Comparison of ENCODE assay signal across 1 cellular context in the genomic region with DNA sequence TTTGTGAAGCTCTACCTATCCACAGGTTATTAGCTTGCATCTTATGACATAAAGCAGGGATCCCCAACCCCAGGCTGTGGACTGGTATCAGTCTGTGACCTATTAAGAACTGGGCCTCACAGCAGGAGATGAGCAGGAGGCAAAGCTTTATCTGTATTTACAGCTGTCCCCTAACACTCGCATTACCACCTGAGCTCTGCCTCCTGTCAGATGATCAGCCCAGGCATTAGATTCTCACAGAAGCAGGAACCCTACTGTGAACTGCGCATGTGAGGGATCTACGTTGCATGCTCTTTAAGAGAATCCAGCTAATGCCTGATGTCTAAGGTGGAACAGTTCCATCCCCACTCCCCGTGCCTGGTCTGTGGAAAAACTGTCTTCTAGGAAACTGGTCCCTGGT.
A peak's percentile ranks its signal among the peaks of the same experiment; 100 is the strongest.
TF ChIP-seq lines count a peak whose summit lies in the region.

No MANE protein-coding gene starts in this region.

TF ChIP-seq in K562, 482 proteins besides CTCF, POLR2A, EP300 and RAD21 (continues in another document):
- TF ChIP-seq, protein P1, sequence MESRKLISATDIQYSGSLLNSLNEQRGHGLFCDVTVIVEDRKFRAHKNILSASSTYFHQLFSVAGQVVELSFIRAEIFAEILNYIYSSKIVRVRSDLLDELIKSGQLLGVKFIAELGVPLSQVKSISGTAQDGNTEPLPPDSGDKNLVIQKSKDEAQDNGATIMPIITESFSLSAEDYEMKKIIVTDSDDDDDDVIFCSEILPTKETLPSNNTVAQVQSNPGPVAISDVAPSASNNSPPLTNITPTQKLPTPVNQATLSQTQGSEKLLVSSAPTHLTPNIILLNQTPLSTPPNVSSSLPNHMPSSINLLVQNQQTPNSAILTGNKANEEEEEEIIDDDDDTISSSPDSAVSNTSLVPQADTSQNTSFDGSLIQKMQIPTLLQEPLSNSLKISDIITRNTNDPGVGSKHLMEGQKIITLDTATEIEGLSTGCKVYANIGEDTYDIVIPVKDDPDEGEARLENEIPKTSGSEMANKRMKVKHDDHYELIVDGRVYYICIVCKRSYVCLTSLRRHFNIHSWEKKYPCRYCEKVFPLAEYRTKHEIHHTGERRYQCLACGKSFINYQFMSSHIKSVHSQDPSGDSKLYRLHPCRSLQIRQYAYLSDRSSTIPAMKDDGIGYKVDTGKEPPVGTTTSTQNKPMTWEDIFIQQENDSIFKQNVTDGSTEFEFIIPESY (CRISPR knock-in tag; IDR thresholded peaks at IDR 0.05): peak; percentile 5; the same call in 1 of the 2 replicates
- TF ChIP-seq MTA3 (IDR thresholded peaks at IDR 0.05; ENCODE audit: borderline replicate concordance): no peak
- TF ChIP-seq BMI1 (IDR thresholded peaks at IDR 0.05; ENCODE audit: low read length): no peak
- TF ChIP-seq, protein P2, sequence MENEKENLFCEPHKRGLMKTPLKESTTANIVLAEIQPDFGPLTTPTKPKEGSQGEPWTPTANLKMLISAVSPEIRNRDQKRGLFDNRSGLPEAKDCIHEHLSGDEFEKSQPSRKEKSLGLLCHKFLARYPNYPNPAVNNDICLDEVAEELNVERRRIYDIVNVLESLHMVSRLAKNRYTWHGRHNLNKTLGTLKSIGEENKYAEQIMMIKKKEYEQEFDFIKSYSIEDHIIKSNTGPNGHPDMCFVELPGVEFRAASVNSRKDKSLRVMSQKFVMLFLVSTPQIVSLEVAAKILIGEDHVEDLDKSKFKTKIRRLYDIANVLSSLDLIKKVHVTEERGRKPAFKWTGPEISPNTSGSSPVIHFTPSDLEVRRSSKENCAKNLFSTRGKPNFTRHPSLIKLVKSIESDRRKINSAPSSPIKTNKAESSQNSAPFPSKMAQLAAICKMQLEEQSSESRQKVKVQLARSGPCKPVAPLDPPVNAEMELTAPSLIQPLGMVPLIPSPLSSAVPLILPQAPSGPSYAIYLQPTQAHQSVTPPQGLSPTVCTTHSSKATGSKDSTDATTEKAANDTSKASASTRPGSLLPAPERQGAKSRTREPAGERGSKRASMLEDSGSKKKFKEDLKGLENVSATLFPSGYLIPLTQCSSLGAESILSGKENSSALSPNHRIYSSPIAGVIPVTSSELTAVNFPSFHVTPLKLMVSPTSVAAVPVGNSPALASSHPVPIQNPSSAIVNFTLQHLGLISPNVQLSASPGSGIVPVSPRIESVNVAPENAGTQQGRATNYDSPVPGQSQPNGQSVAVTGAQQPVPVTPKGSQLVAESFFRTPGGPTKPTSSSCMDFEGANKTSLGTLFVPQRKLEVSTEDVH (IDR thresholded peaks at IDR 0.05; ENCODE audit: low read depth, partially characterized antibody): no peak
- no peak for TF ChIP-seq CBX3 (IDR thresholded peaks at IDR 0.05; ENCODE audit: borderline replicate concordance in 1 of 2, low read length in 2 of 2)
- no peak for TF ChIP-seq ZNF561 (CRISPR knock-in tag; conservative IDR thresholded peaks at IDR 0.05)
- peak; percentile 52; the same call in 1 of the 2 replicates for TF ChIP-seq NCOR1 (IDR thresholded peaks at IDR 0.05)
- TF ChIP-seq, protein P3, sequence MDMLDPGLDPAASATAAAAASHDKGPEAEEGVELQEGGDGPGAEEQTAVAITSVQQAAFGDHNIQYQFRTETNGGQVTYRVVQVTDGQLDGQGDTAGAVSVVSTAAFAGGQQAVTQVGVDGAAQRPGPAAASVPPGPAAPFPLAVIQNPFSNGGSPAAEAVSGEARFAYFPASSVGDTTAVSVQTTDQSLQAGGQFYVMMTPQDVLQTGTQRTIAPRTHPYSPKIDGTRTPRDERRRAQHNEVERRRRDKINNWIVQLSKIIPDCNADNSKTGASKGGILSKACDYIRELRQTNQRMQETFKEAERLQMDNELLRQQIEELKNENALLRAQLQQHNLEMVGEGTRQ (CRISPR knock-in tag; IDR thresholded peaks at IDR 0.05): no peak
- no peak for TF ChIP-seq TEAD2 (tag; IDR thresholded peaks at IDR 0.05)
- no peak for TF ChIP-seq C11orf30 (IDR thresholded peaks at IDR 0.05; ENCODE audit: low read depth)
- peak; percentile 70 for TF ChIP-seq TCF3 (CRISPR knock-in tag; IDR thresholded peaks at IDR 0.05)
- TF ChIP-seq EGR1 (conservative IDR thresholded peaks at IDR 0.05): no peak
- no peak for TF ChIP-seq MTA1 (IDR thresholded peaks at IDR 0.05; ENCODE audit: borderline replicate concordance)
- TF ChIP-seq, protein P4, sequence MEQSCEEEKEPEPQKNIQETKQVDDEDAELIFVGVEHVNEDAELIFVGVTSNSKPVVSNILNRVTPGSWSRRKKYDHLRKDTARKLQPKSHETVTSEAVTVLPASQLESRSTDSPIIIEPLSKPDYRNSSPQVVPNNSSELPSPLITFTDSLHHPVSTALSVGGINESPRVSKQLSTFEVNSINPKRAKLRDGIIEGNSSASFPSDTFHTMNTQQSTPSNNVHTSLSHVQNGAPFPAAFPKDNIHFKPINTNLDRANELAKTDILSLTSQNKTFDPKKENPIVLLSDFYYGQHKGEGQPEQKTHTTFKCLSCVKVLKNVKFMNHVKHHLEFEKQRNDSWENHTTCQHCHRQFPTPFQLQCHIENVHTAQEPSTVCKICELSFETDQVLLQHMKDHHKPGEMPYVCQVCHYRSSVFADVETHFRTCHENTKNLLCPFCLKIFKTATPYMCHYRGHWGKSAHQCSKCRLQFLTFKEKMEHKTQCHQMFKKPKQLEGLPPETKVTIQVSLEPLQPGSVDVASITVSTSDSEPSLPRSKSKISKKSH (CRISPR knock-in tag; IDR thresholded peaks at IDR 0.05): no peak
- no peak for TF ChIP-seq ZNF695 (CRISPR knock-in tag; IDR thresholded peaks at IDR 0.05)
- TF ChIP-seq CTBP1 (IDR thresholded peaks at IDR 0.05; ENCODE audit: borderline replicate concordance): no peak; the same call in 1 of the 2 replicates
- TF ChIP-seq CBFA2T2 (conservative IDR thresholded peaks at IDR 0.05): peak; percentile 72
- TF ChIP-seq CBX2 (IDR thresholded peaks at IDR 0.05; ENCODE audit: insufficient read depth, low read length, poor library complexity, severe bottlenecking): no peak
- TF ChIP-seq, protein P5, sequence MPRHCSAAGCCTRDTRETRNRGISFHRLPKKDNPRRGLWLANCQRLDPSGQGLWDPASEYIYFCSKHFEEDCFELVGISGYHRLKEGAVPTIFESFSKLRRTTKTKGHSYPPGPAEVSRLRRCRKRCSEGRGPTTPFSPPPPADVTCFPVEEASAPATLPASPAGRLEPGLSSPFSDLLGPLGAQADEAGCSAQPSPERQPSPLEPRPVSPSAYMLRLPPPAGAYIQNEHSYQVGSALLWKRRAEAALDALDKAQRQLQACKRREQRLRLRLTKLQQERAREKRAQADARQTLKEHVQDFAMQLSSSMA (CRISPR knock-in tag; IDR thresholded peaks at IDR 0.05): no peak
- TF ChIP-seq ZNF143 (CRISPR knock-in tag; IDR thresholded peaks at IDR 0.05): no peak
- TF ChIP-seq ZNF655 (CRISPR knock-in tag; IDR thresholded peaks at IDR 0.05): no peak
- TF ChIP-seq MTA2 (IDR thresholded peaks at IDR 0.05; ENCODE audit: low read depth): 0 out of 2 replicates have a peak, but pooled peaks have one; percentile 26
- no peak for TF ChIP-seq ZNF224 (CRISPR knock-in tag; IDR thresholded peaks at IDR 0.05)
- TF ChIP-seq ZNF311 (CRISPR knock-in tag; IDR thresholded peaks at IDR 0.05): no peak
- TF ChIP-seq ETV5 (CRISPR knock-in tag; IDR thresholded peaks at IDR 0.05; ENCODE audit: low read depth): no peak
- TF ChIP-seq RBM25 (IDR thresholded peaks at IDR 0.05; ENCODE audit: low read depth, low read length, severe bottlenecking): no peak
- TF ChIP-seq TEAD4 (IDR thresholded peaks at IDR 0.05; ENCODE audit: low read length): 0 out of 2 replicates have a peak, but pooled peaks have one; percentile 34
- TF ChIP-seq TEAD4 (CRISPR knock-in tag; IDR thresholded peaks at IDR 0.05; ENCODE audit: borderline replicate concordance): no peak
- TF ChIP-seq ELF2 (CRISPR knock-in tag; IDR thresholded peaks at IDR 0.05): no peak
- TF ChIP-seq MAFF (IDR thresholded peaks at IDR 0.05; ENCODE audit: low read length): no peak
- no peak for TF ChIP-seq MCM2 (IDR thresholded peaks at IDR 0.05; ENCODE audit: low read depth)
- TF ChIP-seq NFIC (IDR thresholded peaks at IDR 0.05): no peak
- no peak for TF ChIP-seq POLR2B (IDR thresholded peaks at IDR 0.05; ENCODE audit: low read depth, partially characterized antibody)
- TF ChIP-seq PCBP1 (IDR thresholded peaks at IDR 0.05; ENCODE audit: low read depth, low read length, poor library complexity, severe bottlenecking): no peak
- peak; percentile 65 for TF ChIP-seq ARID1B (IDR thresholded peaks at IDR 0.05)
- TF ChIP-seq LARP7 (IDR thresholded peaks at IDR 0.05): no peak
- TF ChIP-seq, protein P6, sequence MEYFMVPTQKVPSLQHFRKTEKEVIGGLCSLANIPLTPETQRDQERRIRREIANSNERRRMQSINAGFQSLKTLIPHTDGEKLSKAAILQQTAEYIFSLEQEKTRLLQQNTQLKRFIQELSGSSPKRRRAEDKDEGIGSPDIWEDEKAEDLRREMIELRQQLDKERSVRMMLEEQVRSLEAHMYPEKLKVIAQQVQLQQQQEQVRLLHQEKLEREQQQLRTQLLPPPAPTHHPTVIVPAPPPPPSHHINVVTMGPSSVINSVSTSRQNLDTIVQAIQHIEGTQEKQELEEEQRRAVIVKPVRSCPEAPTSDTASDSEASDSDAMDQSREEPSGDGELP (CRISPR knock-in tag; IDR thresholded peaks at IDR 0.05; ENCODE audit: borderline replicate concordance): 0 out of 2 replicates have a peak, but pooled peaks have one; percentile 44
- no peak for TF ChIP-seq NCOA2 (IDR thresholded peaks at IDR 0.05; ENCODE audit: partially characterized antibody in 2 of 2)
- no peak for TF ChIP-seq PHTF2 (CRISPR knock-in tag; IDR thresholded peaks at IDR 0.05)
- peak; percentile 50 for TF ChIP-seq DACH1 (IDR thresholded peaks at IDR 0.05; ENCODE audit: partially characterized antibody)
- no peak for TF ChIP-seq TRIM24 (IDR thresholded peaks at IDR 0.05)
- no peak for TF ChIP-seq ZNF518B (CRISPR knock-in tag; IDR thresholded peaks at IDR 0.05)
- TF ChIP-seq NRF1 (conservative IDR thresholded peaks at IDR 0.05 in 1 of 2, IDR thresholded peaks at IDR 0.05 in 1 of 2): peak; percentile 77 to 80
- no peak for TF ChIP-seq ARHGAP35 (IDR thresholded peaks at IDR 0.05; ENCODE audit: partially characterized antibody)
- TF ChIP-seq TAL1 (IDR thresholded peaks at IDR 0.05): peak; percentile 56; the same call in 1 of the 2 replicates
- TF ChIP-seq ZNF609 (CRISPR knock-in tag; IDR thresholded peaks at IDR 0.05; ENCODE audit: borderline replicate concordance): no peak
- peak; percentile 80 for TF ChIP-seq CBFA2T3 (IDR thresholded peaks at IDR 0.05)
- TF ChIP-seq FOS (IDR thresholded peaks at IDR 0.05; ENCODE audit: extremely low read depth, insufficient read length): no peak
